29 cellular contexts compared by ENCODE assay signal in the genomic region with DNA sequence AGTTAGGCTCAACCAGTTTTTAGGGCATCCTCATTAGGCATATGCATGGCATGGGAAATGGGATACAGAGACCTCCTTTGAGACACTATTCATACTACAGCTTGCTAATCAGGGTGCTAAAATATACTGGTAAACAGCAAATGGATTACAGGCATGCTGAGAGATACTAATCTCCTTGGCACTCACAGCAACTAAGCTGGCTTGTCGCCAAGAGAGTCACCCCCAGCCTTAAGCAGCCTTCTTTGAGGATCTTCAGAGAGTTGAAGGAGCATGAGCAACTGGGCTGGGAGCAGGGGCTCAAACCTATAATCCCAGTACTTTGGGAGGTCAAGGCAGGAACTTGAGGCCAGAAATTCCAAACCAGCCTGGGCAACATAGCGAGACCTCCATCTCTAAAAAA.
"Had no signal": no experiment of that assay in that cellular context is flagged by ENCODE, and none has a peak within 500 bp of the region (broad histone marks: within the 10 kb centered on the region; RNA-seq: fewer than 3 reads in every experiment).

No MANE protein-coding gene starts in this region.

- H3K36me3 ChIP-seq: brain microvascular endothelial cell, esophagus squamous epithelium had no signal

- FAIRE-seq: astrocyte, colon, frontal cortex had no signal

- H3K4me1 Mint-ChIP-seq: activated B cell treated with CpG ODN at 0.5 μM for 24 hours; activated T-helper 17 cell treated with anti-CD3 and anti-CD28 coated beads, Interleukin-2, amount 50 U/mL, for 72 hours had no signal

- H3K27me3 ChIP-seq: brain microvascular endothelial cell, esophagus squamous epithelium had no signal

- DNase-seq: activated B cell treated with CpG ODN at 0.5 μM for 24 hours; activated CD4-positive, alpha-beta T cell treated with anti-CD3 and anti-CD28 coated beads for 48 hours; activated CD4-positive, alpha-beta T cell treated with anti-CD3 and anti-CD28 coated beads, Interleukin-2, amount 50 U/mL, for 1 hour; activated CD4-positive, alpha-beta T cell treated with anti-CD3 and anti-CD28 coated beads, Interleukin-2, amount 50 U/mL, for 48 hours; activated CD8-positive, alpha-beta memory T cell treated with anti-CD3 and anti-CD28 coated beads for 24 hours; activated CD8-positive, alpha-beta T cell treated with anti-CD3 and anti-CD28 coated beads for 36 hours; activated effector memory CD4-positive, alpha-beta T cell treated with Interleukin-2 at 50 U/mL for 16 hours; activated gamma-delta T cell treated with Interleukin-2 at 50 U/mL for 16 hours; activated naive CD4-positive, alpha-beta T cell treated with anti-CD3 and anti-CD28 coated beads, Interleukin-2, amount 50 U/mL, for 16 hours; activated naive CD4-positive, alpha-beta T cell treated with Interleukin-2 at 50 U/mL for 16 hours; activated T-cell treated with anti-CD3 and anti-CD28 coated beads, Interleukin-2, amount 50 U/mL, for 4 hours; amniotic stem cell; anterior cingulate cortex; brain microvascular endothelial cell; caudate nucleus; cortex of kidney; dermis blood vessel endothelial cell; effector CD4-positive, alpha-beta T cell; effector memory CD8-positive, alpha-beta T cell; esophagus squamous epithelium; head of caudate nucleus; T-helper 2 cell had no signal

- H3K4me1 ChIP-seq: esophagus squamous epithelium had no signal

- H3K27ac Mint-ChIP-seq: activated B cell treated with CpG ODN at 0.5 μM for 24 hours; activated CD8-positive, alpha-beta T cell treated with anti-CD3 and anti-CD28 coated beads for 36 hours; activated naive CD8-positive, alpha-beta T cell; activated T-helper 17 cell treated with anti-CD3 and anti-CD28 coated beads, Interleukin-2, amount 50 U/mL, for 72 hours; effector memory CD8-positive, alpha-beta T cell had no signal

- H3K27me3 Mint-ChIP-seq: activated naive CD8-positive, alpha-beta T cell; effector memory CD8-positive, alpha-beta T cell had no signal

- H3K4me3 ChIP-seq: esophagus squamous epithelium had no signal

- H3K27ac ChIP-seq: brain microvascular endothelial cell, esophagus squamous epithelium, VCaP had no signal

- ATAC-seq: activated CD4-positive, CD25-positive, alpha-beta regulatory T cell treated with anti-CD3 and anti-CD28 coated beads, Interleukin-2, amount 50 U/mL, for 24 hours; activated CD8-positive, alpha-beta T cell treated with anti-CD3 and anti-CD28 coated beads for 36 hours; activated T-cell treated with anti-CD3 and anti-CD28 coated beads, Interleukin-2, amount 50 U/mL, for 4 hours; activated T-helper 17 cell treated with anti-CD3 and anti-CD28 coated beads, Interleukin-2, amount 50 U/mL, for 72 hours; effector memory CD8-positive, alpha-beta T cell had no signal

- H3K9me3 Mint-ChIP-seq: activated B cell treated with CpG ODN at 0.5 μM for 24 hours; activated T-cell treated with anti-CD3 and anti-CD28 coated beads, Interleukin-2, amount 50 U/mL, for 4 hours; activated T-helper 17 cell treated with anti-CD3 and anti-CD28 coated beads, Interleukin-2, amount 50 U/mL, for 72 hours; effector memory CD8-positive, alpha-beta T cell had no signal

- H3K9me3 ChIP-seq: esophagus squamous epithelium had no signal

- H3K4me3 Mint-ChIP-seq: activated B cell treated with CpG ODN at 0.5 μM for 24 hours; activated CD8-positive, alpha-beta T cell treated with anti-CD3 and anti-CD28 coated beads for 36 hours; activated naive CD8-positive, alpha-beta T cell; activated T-cell treated with anti-CD3 and anti-CD28 coated beads, Interleukin-2, amount 50 U/mL, for 4 hours; activated T-helper 17 cell treated with anti-CD3 and anti-CD28 coated beads, Interleukin-2, amount 50 U/mL, for 72 hours; effector memory CD8-positive, alpha-beta T cell had no signal

- H3K36me3 Mint-ChIP-seq: activated naive CD8-positive, alpha-beta T cell had no signal
